ENCODE assay signal across 21 cellular contexts in genomic region chr15:89681146-89681545, GRCh38. TPM values are rescaled to one million over a fixed set of nuclear protein-coding genes. Genes with fewer than 3 reads are reported as not detected.
DNase-seq lines count a peak whose midpoint lies in the region; ATAC-seq and TF ChIP-seq lines count a peak whose summit lies in the region.
"Had no signal": no experiment of that assay in that cellular context is flagged by ENCODE, and none has a peak within 500 bp of the region (broad histone marks: within the 10 kb centered on the region; RNA-seq: fewer than 3 reads in every experiment).

No MANE protein-coding gene starts in this region.

- H3K27ac ChIP-seq in Peyer's patch (peak overlapping the region in 3 of 4 donors; percentile 32 to 92 (median 49)), esophagus squamous epithelium (peak overlapping the region in 3 of 4 donors; percentile 55 to 83 (median 56)), lower lobe of right lung (peak overlapping the region; percentile 59), subcutaneous abdominal adipose tissue (ENCODE audit: low read depth, low read length) (peak overlapping the region; percentile 79)

- intact Hi-C loops in esophagus squamous epithelium (cut with DNase I) = no loop called here
- intact Hi-C loops in lower lobe of right lung (cut with DNase I) = no loop called here

- no peak overlapping the region for H3K4me3 ChIP-seq in Peyer's patch
- peak overlapping the region in 1 of 4 donors; percentile 0 for H3K4me3 ChIP-seq in esophagus squamous epithelium
- no peak overlapping the region for H3K4me3 ChIP-seq in lower lobe of right lung
- peak overlapping the region in 3 of 5 donors; percentile 3 to 53 (median 8) for H3K4me3 ChIP-seq in subcutaneous abdominal adipose tissue (ENCODE audit: low read depth in 1 of 5, low read length in 5 of 5)
- H3K4me3 ChIP-seq: lung, prostate gland had no signal

- H3K36me3 ChIP-seq in Peyer's patch (peaks cover 0 to 6% (median 0%) of the 10 kb centered on the region in 3 donors), esophagus squamous epithelium (peaks cover 0 to 30% (median 0%) of the 10 kb centered on the region in 3 donors), lower lobe of right lung (peaks cover 20% of the 10 kb centered on the region), subcutaneous abdominal adipose tissue (ENCODE audit: control insufficient read depth in 5 of 5, insufficient read depth in 5 of 5, low read length in 5 of 5) (peaks cover 0 to 26% (median 12%) of the 10 kb centered on the region in 5 donors)
- H3K36me3 ChIP-seq: prostate gland had no signal

- TF ChIP-seq CTCF in Peyer's patch (IDR thresholded peaks at IDR 0.05) (no peak), esophagus squamous epithelium (IDR thresholded peaks at IDR 0.05) (no peak), lower lobe of right lung (IDR thresholded peaks at IDR 0.05) (no peak)

- peak overlapping the region; percentile 4 to 90 (median 23) for H3K9ac ChIP-seq in subcutaneous abdominal adipose tissue (ENCODE audit: low read length in 5 of 5)

- peaks cover 0 to 8% (median 0%) of the 10 kb centered on the region in 4 donors for H3K4me1 ChIP-seq in Peyer's patch
- H3K4me1 ChIP-seq in esophagus squamous epithelium = peaks cover 6 to 18% (median 11%) of the 10 kb centered on the region in 3 donors
- H3K4me1 ChIP-seq in lower lobe of right lung = peaks cover 19% of the 10 kb centered on the region
- peaks cover 0 to 59% (median 28%) of the 10 kb centered on the region in 5 donors for H3K4me1 ChIP-seq in subcutaneous abdominal adipose tissue (ENCODE audit: control insufficient read depth in 5 of 5, insufficient read depth in 5 of 5, low read length in 5 of 5)

- no peaks in the 10 kb centered on the region for H3K27me3 ChIP-seq in Peyer's patch
- no peaks in the 10 kb centered on the region for H3K27me3 ChIP-seq in esophagus squamous epithelium
- no peaks in the 10 kb centered on the region for H3K27me3 ChIP-seq in lower lobe of right lung (ENCODE audit: low read depth)
- no peaks in the 10 kb centered on the region for H3K27me3 ChIP-seq in subcutaneous abdominal adipose tissue (ENCODE audit: control insufficient read depth in 5 of 5, insufficient read depth in 4 of 5, low read length in 5 of 5)

- no peak for DNase-seq in Peyer's patch
- no peak for DNase-seq in esophagus squamous epithelium (lab: John Stamatoyannopoulos, UW)
- DNase-seq in lower lobe of right lung = no peak
- no peak for DNase-seq in NCI-H345 (lab: John Stamatoyannopoulos, UW)
- DNase-seq in OCI-M1 (lab: John Stamatoyannopoulos, UW) = no peak
- DNase-seq in NCI-H1092 treated with DMSO at 0.1 percent for 48 hours (lab: John Stamatoyannopoulos, UW) = no peak
- DNase-seq: activated CD4-positive, alpha-beta T cell treated with anti-CD3 and anti-CD28 coated beads for 1 hour; activated CD8-positive, alpha-beta memory T cell treated with anti-CD3 and anti-CD28 coated beads, Interleukin-2, amount 10 ng/mL, durations not matched to agents 7 days and 5 days; Karpas-422; naive thymus-derived CD4-positive, alpha-beta T cell; NCI-H1417; NCI-H526 treated with DMSO at 0.1 percent for 48 hours; stimulated activated CD4-positive, alpha-beta T cell treated with anti-CD3 and anti-CD28 coated beads, Interleukin-15, amount 100 ng/mL, for 24 hours; stimulated activated naive CD4-positive, alpha-beta T cell had no signal

- 88% methylated on average over 2 of the region's 2 CpGs for WGBS in esophagus squamous epithelium, 2 donors

- ATAC-seq in lower lobe of right lung = peak in 1 of 2 donors; percentile 9
- ATAC-seq in HG03108 (IDR thresholded peaks at IDR 0.05; ENCODE audit: unreplicated experiment) = no peak
- ATAC-seq: activated CD8-positive, alpha-beta memory T cell treated with anti-CD3 and anti-CD28 coated beads, Interleukin-2, amount 10 ng/mL, durations not matched to agents 7 days and 5 days; naive thymus-derived CD4-positive, alpha-beta T cell had no signal

- H3K9me3 ChIP-seq in Peyer's patch (no peaks in the 10 kb centered on the region), esophagus squamous epithelium (no peaks in the 10 kb centered on the region), lower lobe of right lung (no peaks in the 10 kb centered on the region), subcutaneous abdominal adipose tissue (ENCODE audit: control insufficient read depth in 5 of 5, low read length in 5 of 5) (no peaks in the 10 kb centered on the region)
- H3K9me3 ChIP-seq: prostate gland had no signal

- no peak for TF ChIP-seq POLR2A in Peyer's patch (IDR thresholded peaks at IDR 0.05)
- no peak for TF ChIP-seq POLR2A in esophagus squamous epithelium (IDR thresholded peaks at IDR 0.05)

RNA-seq across cellular contexts. Expression of gene PLIN1, which starts 2.0 kb away (rescaled TPM):
- total RNA-seq in Peyer's patch (10 to 100 TPM in 1 of 4 donors, 1 to 10 TPM in 2, not detected in 1; 7.5 to 10.1 (median 8.9) TPM), esophagus squamous epithelium (1 to 10 TPM in 2 of 4 donors, under 1 TPM in 2; 0.26 to 3.6 (median 0.91) TPM), lower lobe of right lung (1.3 TPM)
- total RNA-seq: activated T-helper 2 cell treated with anti-CD3 and anti-CD28 coated beads, Interferon-gamma antibody, Interleukin-2, Interleukin-4, amounts not matched to agents 10 μg/mL and 5 μg/mL and 100 μg/mL, durations not matched to agents 14 hours and 24 hours and 36 hours; HT1080 had no signal

RNA-seq across cellular contexts. Expression of gene PEX11A, which starts 9.4 kb away (rescaled TPM):
- total RNA-seq in Peyer's patch (10 to 100 TPM in 3 of 4 donors, 1 to 10 TPM in 1; 4.1 to 50.8 (median 15.7) TPM), esophagus squamous epithelium (1 to 10 TPM; 3.1 to 6.7 (median 5.6) TPM), lower lobe of right lung (10.1 TPM)

RNA-seq across cellular contexts. Expression of gene WDR93, which starts 9.5 kb away (rescaled TPM):
- total RNA-seq in Peyer's patch (1 to 10 TPM in 1 of 4 donors, not detected in 3; 1.0 TPM), esophagus squamous epithelium (not detected), lower lobe of right lung (1.2 TPM)
- total RNA-seq: activated CD8-positive, alpha-beta memory T cell treated with anti-CD3 and anti-CD28 coated beads, Interleukin-2, amount 10 ng/mL, durations not matched to agents 7 days and 5 days; activated T-helper 2 cell treated with anti-CD3 and anti-CD28 coated beads, Interferon-gamma antibody, Interleukin-2, Interleukin-4, amounts not matched to agents 10 μg/mL and 5 μg/mL and 100 μg/mL, durations not matched to agents 14 hours and 24 hours and 36 hours; HT1080; urinary bladder had no signal

RNA-seq across cellular contexts. Expression of gene KIF7, which starts 25.9 kb away (rescaled TPM):
- total RNA-seq in Peyer's patch (10 to 100 TPM in 1 of 4 donors, 1 to 10 TPM in 3; 1.1 to 13.2 (median 2.3) TPM), esophagus squamous epithelium (1 to 10 TPM in 1 of 4 donors, under 1 TPM in 3; 0.35 to 3.4 (median 0.54) TPM), lower lobe of right lung (1.5 TPM)

Comparison
In these comparisons a context has a peak if more than half of its experiments do, and no peak if none do; other contexts are left out.
1. H3K4me3 ChIP-seq: peak in subcutaneous abdominal adipose tissue (3 of 5); none in Peyer's patch (0 of 4) and lower lobe of right lung (single experiment).
2. Peak in every context shown above with its lines, with median percentiles within 50 percentile points of each other: H3K27ac ChIP-seq.